In the genomic region with DNA sequence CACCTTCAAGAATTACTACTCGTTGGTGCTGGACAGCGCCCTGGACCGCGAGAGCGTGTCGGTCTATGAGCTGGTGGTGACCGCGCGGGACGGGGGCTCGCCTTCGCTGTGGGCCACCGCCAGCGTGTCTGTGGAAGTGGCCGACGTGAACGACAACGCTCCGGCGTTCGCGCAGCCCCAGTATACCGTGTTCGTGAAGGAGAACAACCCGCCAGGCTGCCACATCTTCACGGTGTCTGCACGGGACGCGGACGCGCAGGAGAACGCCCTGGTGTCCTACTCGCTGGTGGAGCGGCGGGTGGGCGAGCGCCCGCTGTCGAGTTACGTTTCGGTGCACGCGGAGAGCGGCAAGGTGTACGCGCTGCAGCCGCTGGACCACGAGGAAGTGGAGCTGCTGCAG, we compare ENCODE assay signal across 13 cellular contexts. TPM values are rescaled to one million over a fixed set of nuclear protein-coding genes. Genes with fewer than 3 reads are reported as not detected.
"Had no signal": no experiment of that assay in that cellular context is flagged by ENCODE, and none has a peak within 500 bp of the region (broad histone marks: within the 10 kb centered on the region; RNA-seq: fewer than 3 reads in every experiment).

No MANE protein-coding gene starts in this region.

RNA-seq across cellular contexts. Expression of gene PCDHA5, which starts 1.6 kb away (rescaled TPM):
- total RNA-seq: kidney epithelial cell, left lobe of liver, left ventricle myocardium inferior, left ventricle myocardium superior had no signal
- polyA plus RNA-seq: heart right ventricle, immature natural killer cell, keratinocyte, liver, mammary epithelial cell had no signal

RNA-seq across cellular contexts. Expression of gene PCDHA6, which starts 4.8 kb away (rescaled TPM):
- total RNA-seq: left lobe of liver, left ventricle myocardium inferior, left ventricle myocardium superior, mononuclear cell had no signal
- polyA plus RNA-seq: heart right ventricle, immature natural killer cell had no signal

RNA-seq across cellular contexts. Expression of gene PCDHA7, which starts 11.1 kb away (rescaled TPM):
- total RNA-seq: left cardiac atrium, left lobe of liver, left ventricle myocardium inferior, mononuclear cell had no signal
- polyA plus RNA-seq: immature natural killer cell had no signal

RNA-seq across cellular contexts. Expression of gene PCDHA4, which starts 16.1 kb away (rescaled TPM):
- total RNA-seq: mononuclear cell had no signal
- polyA plus RNA-seq: immature natural killer cell, mammary epithelial cell had no signal

RNA-seq across cellular contexts. Expression of gene PCDHA8, which starts 18.0 kb away (rescaled TPM):
- total RNA-seq: kidney epithelial cell, left colon, left lobe of liver, left ventricle myocardium inferior, left ventricle myocardium superior, mononuclear cell, myocyte had no signal
- polyA plus RNA-seq: heart right ventricle, immature natural killer cell, keratinocyte, liver, mammary epithelial cell had no signal
